In genomic region chr6:119129968-119130484, GRCh38 we compare ENCODE assay signal across 10 cellular contexts. TPM values are rescaled to one million over a fixed set of nuclear protein-coding genes. Genes with fewer than 3 reads are reported as not detected.
A peak's percentile ranks its signal among the peaks of the same experiment; 100 is the strongest.
DNase-seq lines count a peak whose midpoint lies in the region; ATAC-seq, FAIRE-seq and TF ChIP-seq lines count a peak whose summit lies in the region.
"Had no signal": no experiment of that assay in that cellular context is flagged by ENCODE, and none has a peak within 500 bp of the region (broad histone marks: within the 10 kb centered on the region; RNA-seq: fewer than 3 reads in every experiment).

No MANE protein-coding gene starts in this region.

- TF ChIP-seq POLR2A in prostate gland (IDR thresholded peaks at IDR 0.05): no peak

- H3K4me1 ChIP-seq in endocrine pancreas (ENCODE audit: control insufficient read depth, insufficient read depth, low read length) (no peaks in the 10 kb centered on the region), pancreas (peaks cover 10 to 33% (median 32%) of the 10 kb centered on the region in 3 donors), prostate gland (replicated peaks) (no peaks in the 10 kb centered on the region)

- WGBS in pancreas, 2 donors: 21 to 23% methylated on average over 2 of the region's 2 CpGs
- 44% methylated on average over 2 of the region's 2 CpGs for WGBS in prostate gland

- H3K9me3 ChIP-seq in endocrine pancreas (ENCODE audit: control insufficient read depth, low read length): no peaks in the 10 kb centered on the region
- H3K9me3 ChIP-seq in pancreas: no peaks in the 10 kb centered on the region
- no peaks in the 10 kb centered on the region for H3K9me3 ChIP-seq in prostate gland

- intact Hi-C loops in pancreas (cut with DNase I): no loop called here
- intact Hi-C loops in prostate gland (cut with DNase I): no loop called here

- ATAC-seq in GM18511 (IDR thresholded peaks at IDR 0.05; ENCODE audit: unreplicated experiment): peak; percentile 30
- peak; percentile 86 to 88 (median 87) for ATAC-seq in pancreas
- ATAC-seq in HG03342 (IDR thresholded peaks at IDR 0.05; ENCODE audit: unreplicated experiment): no peak
- ATAC-seq in HG03280 (IDR thresholded peaks at IDR 0.05; ENCODE audit: unreplicated experiment): no peak

- no peak overlapping the region for H3K9ac ChIP-seq in endocrine pancreas (ENCODE audit: control insufficient read depth, insufficient read depth, low read length)

- H3K36me3 ChIP-seq in endocrine pancreas (ENCODE audit: control insufficient read depth, insufficient read depth, low read length) (no peaks in the 10 kb centered on the region), pancreas (no peaks in the 10 kb centered on the region), prostate gland (no peaks in the 10 kb centered on the region)

- H3K27me3 ChIP-seq in endocrine pancreas (ENCODE audit: control insufficient read depth, insufficient read depth, low read length) (no peaks in the 10 kb centered on the region), pancreas (no peaks in the 10 kb centered on the region), prostate gland (replicated peaks; ENCODE audit: insufficient read depth) (no peaks in the 10 kb centered on the region)

- peak; percentile 48 for DNase-seq in OCI-M1 (lab: John Stamatoyannopoulos, UW)
- no peak for DNase-seq in pancreas
- DNase-seq in prostate gland (ENCODE audit: low spot score): no peak
- no peak for DNase-seq in cerebellum (ENCODE audit: low spot score)
- DNase-seq: activated B cell treated with CpG ODN at 0.5 μM for 24 hours; activated naive CD8-positive, alpha-beta T cell treated with anti-CD3 and anti-CD28 coated beads, Interleukin-2, amount 50 U/mL, for 24 hours had no signal

- H3K4me3 ChIP-seq in endocrine pancreas (ENCODE audit: control insufficient read depth, insufficient read depth, low read length) (peak overlapping the region; percentile 59), pancreas (no peak overlapping the region), prostate gland (no peak overlapping the region)

- peak overlapping the region; percentile 63 to 96 (median 80) for H3K27ac ChIP-seq in pancreas
- no peak overlapping the region for H3K27ac ChIP-seq in prostate gland

- no peak for FAIRE-seq in pancreas (lab: Jason Lieb, UNC)

- TF ChIP-seq CTCF in pancreas (IDR thresholded peaks at IDR 0.05) (no peak), prostate gland (IDR thresholded peaks at IDR 0.05) (no peak)

RNA-seq across cellular contexts. Expression of gene FAM184A, which starts 51.6 kb away (rescaled TPM):
- total RNA-seq in pancreas: 1 to 10 TPM; 1.8 to 3.3 (median 2.8) TPM
- 1 to 10 TPM; 3.6 to 6.4 TPM for polyA plus RNA-seq in pancreas
- 1 to 10 TPM; 3.6 to 7.6 TPM for total RNA-seq in prostate gland
- 30.4 TPM for total RNA-seq in cerebellum

Comparison
In these comparisons a context has a peak if more than half of its experiments do, and no peak if none do; other contexts are left out.
1. ATAC-seq: peak in GM18511 (single experiment) and pancreas (4 of 4); none in HG03342 (single experiment) and HG03280 (single experiment).
2. H3K27ac ChIP-seq: peak in pancreas (4 of 4); none in prostate gland (0 of 2).